30 cellular contexts compared by ENCODE assay signal in the genomic region with DNA sequence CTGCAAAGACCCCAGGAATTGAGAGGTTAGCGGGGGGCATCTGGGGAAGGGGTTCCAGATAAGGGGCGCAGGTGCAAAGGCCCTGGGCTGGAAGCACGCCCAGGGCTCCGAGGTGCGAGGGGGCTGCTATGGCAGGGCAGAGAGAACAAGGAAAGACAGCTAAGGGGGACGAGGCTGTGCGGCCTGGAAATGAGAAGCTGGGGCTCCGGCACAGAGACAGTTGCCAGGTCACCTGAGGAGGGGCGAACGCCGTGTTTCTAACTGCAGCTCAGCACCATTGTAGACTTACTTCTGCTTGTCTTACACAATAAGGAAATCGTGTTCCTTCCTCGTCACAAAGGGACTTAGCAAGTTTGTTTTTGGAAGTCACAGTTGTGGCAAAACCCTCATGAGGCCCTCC.
A peak's percentile ranks its signal among the peaks of the same experiment; 100 is the strongest.
DNase-seq lines count a peak whose midpoint lies in the region; ATAC-seq, FAIRE-seq and TF ChIP-seq lines count a peak whose summit lies in the region.
"Had no signal": no experiment of that assay in that cellular context is flagged by ENCODE, and none has a peak within 500 bp of the region (broad histone marks: within the 10 kb centered on the region; RNA-seq: fewer than 3 reads in every experiment).

No MANE protein-coding gene starts in this region.

- no peak overlapping the region for H3K4me3 ChIP-seq in NB4 (ENCODE audit: low read depth, low read length)
- H3K4me3 ChIP-seq: ascending aorta, colonic mucosa, MG63, SJSA1, tibial nerve had no signal

- peaks cover 3 to 9% of the 10 kb centered on the region in 2 donors for H3K4me1 Mint-ChIP-seq in stimulated activated naive B cell treated with anti-CD40 and anti-IgM and Interleukin-4, amounts not matched to agents 10 μg/mL and 1 μg/mL and 100 μg/mL, for 72 hours

- ATAC-seq in left lobe of liver (peak; percentile 28), HG03039 (IDR thresholded peaks at IDR 0.05; ENCODE audit: unreplicated experiment) (no peak)
- ATAC-seq in stimulated activated naive B cell treated with anti-CD40 and anti-IgM and Interleukin-4, amounts not matched to agents 10 μg/mL and 1 μg/mL and 100 μg/mL, for 72 hours (replicated peaks): no peak
- ATAC-seq: activated CD8-positive, alpha-beta memory T cell treated with anti-CD3 and anti-CD28 coated beads, Interleukin-2, amount 10 ng/mL, durations not matched to agents 7 days and 5 days; activated T-cell treated with anti-CD3 and anti-CD28 coated beads, Interleukin-2, amount 50 U/mL, for 4 hours; sciatic nerve had no signal

- H3K36me3 Mint-ChIP-seq in stimulated activated naive B cell treated with anti-CD40 and anti-IgM and Interleukin-4, amounts not matched to agents 10 μg/mL and 1 μg/mL and 100 μg/mL, for 72 hours: no peaks in the 10 kb centered on the region
- H3K36me3 Mint-ChIP-seq: activated CD8-positive, alpha-beta memory T cell treated with anti-CD3 and anti-CD28 coated beads, Interleukin-2, amount 10 ng/mL, durations not matched to agents 7 days and 5 days; naive B cell had no signal

- POLR2A ChIA-PET in GM10248 (lab: Yijun Ruan, JAX): no interaction called here

- TF ChIP-seq CTCF in GM10248 (IDR thresholded peaks at IDR 0.05; ENCODE audit: control extremely low read depth, extremely low read depth, low read depth, missing control alignments) (no peak), NB4 (IDR thresholded peaks at IDR 0.05; ENCODE audit: low read depth, low read length) (no peak)

- no peak for FAIRE-seq in GM12892 (lab: Jason Lieb, UNC)
- FAIRE-seq: G401.6 had no signal

- H3K9me3 Mint-ChIP-seq in stimulated activated naive B cell treated with anti-CD40 and anti-IgM and Interleukin-4, amounts not matched to agents 10 μg/mL and 1 μg/mL and 100 μg/mL, for 72 hours: no peaks in the 10 kb centered on the region
- H3K9me3 Mint-ChIP-seq: activated T-cell treated with anti-CD3 and anti-CD28 coated beads, Interleukin-2, amount 50 U/mL, for 4 hours; naive B cell had no signal

- TF ChIP-seq POLR2A in NB4 (IDR thresholded peaks at IDR 0.05; ENCODE audit: extremely low read depth, insufficient read length) (no peak), GM12892 (IDR thresholded peaks at IDR 0.05; ENCODE audit: low read depth, low read length) (no peak)

- H3K27me3 Mint-ChIP-seq in stimulated activated naive B cell treated with anti-CD40 and anti-IgM and Interleukin-4, amounts not matched to agents 10 μg/mL and 1 μg/mL and 100 μg/mL, for 72 hours: peaks cover 34 to 37% of the 10 kb centered on the region in 2 donors

- in situ Hi-C loops in G401 (cut with HindIII; ENCODE audit: low sequenced_read_pairs): no loop called here

- H3K4me3 Mint-ChIP-seq in stimulated activated naive B cell treated with anti-CD40 and anti-IgM and Interleukin-4, amounts not matched to agents 10 μg/mL and 1 μg/mL and 100 μg/mL, for 72 hours: no peak overlapping the region
- H3K4me3 Mint-ChIP-seq: activated CD8-positive, alpha-beta memory T cell treated with anti-CD3 and anti-CD28 coated beads, Interleukin-2, amount 10 ng/mL, durations not matched to agents 7 days and 5 days; activated T-cell treated with anti-CD3 and anti-CD28 coated beads, Interleukin-2, amount 50 U/mL, for 4 hours; naive B cell had no signal

- H3K27ac Mint-ChIP-seq in stimulated activated naive B cell treated with anti-CD40 and anti-IgM and Interleukin-4, amounts not matched to agents 10 μg/mL and 1 μg/mL and 100 μg/mL, for 72 hours: peak overlapping the region; percentile 80
- H3K27ac Mint-ChIP-seq: activated CD8-positive, alpha-beta memory T cell treated with anti-CD3 and anti-CD28 coated beads, Interleukin-2, amount 10 ng/mL, durations not matched to agents 7 days and 5 days; naive B cell; progenitor cell of endocrine pancreas had no signal

- DNase-seq in GM10248 (ENCODE audit: extremely low spot score): peak; percentile 16
- DNase-seq in NB4 (ENCODE audit: low read depth): peak; percentile 69
- no peak for DNase-seq in left lobe of liver (ENCODE audit: low spot score)
- no peak for DNase-seq in stimulated activated naive B cell treated with anti-CD40 and anti-IgM and Interleukin-4, amounts not matched to agents 10 μg/mL and 1 μg/mL and 100 μg/mL, for 72 hours
- DNase-seq in G401 (ENCODE audit: low spot score): no peak
- DNase-seq in GM12892 (ENCODE audit: insufficient read length): no peak
- DNase-seq: activated CD4-positive, alpha-beta T cell treated with anti-CD3 and anti-CD28 coated beads, Interleukin-2, amount 50 U/mL, for 4 hours; activated CD4-positive, CD25-positive, alpha-beta regulatory T cell; activated CD8-positive, alpha-beta memory T cell treated with anti-CD3 and anti-CD28 coated beads, Interleukin-2, amount 10 ng/mL, durations not matched to agents 7 days and 5 days; activated gamma-delta T cell; activated T-cell treated with anti-CD3 and anti-CD28 coated beads, Interleukin-2, amount 50 U/mL, for 4 hours; colonic mucosa; effector CD8-positive, alpha-beta T cell; KG1; MG63; midbrain; naive B cell; NCI-H1436 treated with DMSO at 0.1 percent for 48 hours; NCI-H345; RPMI8226; stimulated activated CD4-positive, alpha-beta T cell treated with anti-CD3 and anti-CD28 coated beads, Interleukin-12 subunit alpha, Interleukin-12 subunit beta, amount 100 ng/mL, for 4 hours; stimulated activated CD4-positive, alpha-beta T cell treated with anti-CD3 and anti-CD28 coated beads, Interleukin-4, amount 100 ng/mL, for 1 hour; T-helper 1 cell had no signal

- CTCF ChIA-PET in GM10248 (lab: Yijun Ruan, JAX): interaction anchor here (1.4 kb wide), 1 partner anchor 23 kb away, joined by 3 read pairs; no protein-coding TSS in a partner anchor

Comparison
In these comparisons a context has a peak if more than half of its experiments do, and no peak if none do; other contexts are left out.
1. DNase-seq: peak in GM10248 (single experiment) and NB4 (single experiment); none in left lobe of liver (single experiment), stimulated activated naive B cell treated with anti-CD40 and anti-IgM and Interleukin-4, amounts not matched to agents 10 μg/mL and 1 μg/mL and 100 μg/mL, for 72 hours (single experiment), G401 (single experiment) and GM12892 (single experiment).